In the genomic region with DNA sequence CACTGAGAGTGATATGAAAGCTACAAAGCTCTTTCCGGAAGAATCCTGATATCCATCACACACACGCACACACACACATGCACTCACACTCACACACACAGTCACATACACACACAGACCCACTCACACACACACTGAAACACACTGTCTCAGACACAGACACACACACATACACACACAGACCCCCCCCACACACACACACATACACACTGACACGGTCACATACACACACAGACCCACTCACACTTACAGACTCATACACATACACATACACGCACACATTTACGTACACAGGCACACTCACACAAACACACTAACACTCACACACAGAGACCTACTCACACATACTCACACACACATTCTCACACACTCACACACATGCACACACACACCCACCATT, we compare ENCODE assay signal across 27 cellular contexts. TPM values are rescaled to one million over a fixed set of nuclear protein-coding genes. Genes with fewer than 3 reads are reported as not detected.
DNase-seq lines count a peak whose midpoint lies in the region; ATAC-seq, FAIRE-seq and TF ChIP-seq lines count a peak whose summit lies in the region.
"Had no signal": no experiment of that assay in that cellular context is flagged by ENCODE, and none has a peak within 500 bp of the region (broad histone marks: within the 10 kb centered on the region; RNA-seq: fewer than 3 reads in every experiment).

No MANE protein-coding gene starts in this region.

- CTCF ChIA-PET in GM12878 (lab: Yijun Ruan, JAX), result interaction anchor here (0.8 to 2.9 kb wide), 8 partner anchors 10 to 783 kb away, joined by 3 to 14 read pairs (median 5); no protein-coding TSS in a partner anchor

- H3K9ac ChIP-seq in GM12878 (ENCODE audit: control insufficient read depth, insufficient read depth, low read length) (no peak overlapping the region), neural progenitor cell (no peak overlapping the region)
- H3K9ac ChIP-seq: BLaER1 treated with 17β-estradiol and CSF1 and Interleukin-3, amounts not matched to agents 10 nM and 100 nM; GM23248 had no signal

- no peak overlapping the region for H3K27ac ChIP-seq in GM12878 (ENCODE audit: control insufficient read depth, insufficient read depth)
- no peak overlapping the region for H3K27ac ChIP-seq in neural progenitor cell
- no peak overlapping the region for H3K27ac ChIP-seq in upper lobe of left lung
- H3K27ac ChIP-seq: BLaER1 treated with 17β-estradiol and CSF1 and Interleukin-3, amounts not matched to agents 10 nM and 100 nM; GM23248; HL-60; SJSA1 had no signal

- no peak for DNase-seq in H54 (ENCODE audit: insufficient read length, low spot score)
- DNase-seq in GM12878 (ENCODE audit: low read depth, low spot score), result no peak
- no peak for DNase-seq in neural progenitor cell (ENCODE audit: low spot score)
- no peak for DNase-seq in urothelium cell line (ENCODE audit: low spot score)
- DNase-seq in upper lobe of left lung, result no peak
- DNase-seq: CD4-positive, alpha-beta T cell; COR-L47; DMS53; GM23248; Kasumi-1; NCI-H1092 treated with DMSO at 0.1 percent for 48 hours; NCI-H1436; NCI-H187; NCI-H2081 treated with DMSO at 0.1 percent for 48 hours; NCI-H2171; NCI-H226; NCI-H510A; NCI-H69; Right ventricle myocardium superior; RPMI8226 had no signal

- no peak for TF ChIP-seq POLR2A in H54 (IDR thresholded peaks at IDR 0.05; ENCODE audit: low read depth, low read length)
- TF ChIP-seq POLR2A in GM12878 (IDR thresholded peaks at IDR 0.05; ENCODE audit: low read depth, low read length), result no peak
- TF ChIP-seq POLR2A in upper lobe of left lung (IDR thresholded peaks at IDR 0.05), result no peak

- H3K4me3 ChIP-seq in GM12878 (no peak overlapping the region), neural progenitor cell (no peak overlapping the region), upper lobe of left lung (no peak overlapping the region)
- H3K4me3 ChIP-seq: BLaER1 treated with 17β-estradiol and CSF1 and Interleukin-3, amounts not matched to agents 10 nM and 100 nM; GM23248; HAP-1; SJSA1 had no signal

- TF ChIP-seq EP300 in GM12878 (IDR thresholded peaks at IDR 0.05; ENCODE audit: borderline replicate concordance in 1 of 2, control insufficient read depth in 1 of 2, low read depth in 2 of 2, low read length in 2 of 2), result no peak
- TF ChIP-seq EP300 in upper lobe of left lung (IDR thresholded peaks at IDR 0.05), result no peak

- no peak for TF ChIP-seq RAD21 in GM12878 (IDR thresholded peaks at IDR 0.05; ENCODE audit: insufficient read depth, low read depth, low read length)

- in situ Hi-C loops in GM12878 (cut with MboI), result loop anchor here (5.0 kb wide), 1 partner anchor 949 kb away; no protein-coding TSS in a partner anchor

- no TSS peak for BruUV-seq in GM12878 (replicated peaks; lab: Mats Ljungman, UMichigan)

- WGBS in GM12878 (ENCODE audit: insufficient coverage, insufficient replicate concordance, low lambda C conversion rate, missing lambda C conversion rate), result 87% methylated on average over 4 of the region's 5 CpGs
- 86 to 95% methylated on average over 5 of the region's 5 CpGs for whole genome bisulfite sequencing in upper lobe of left lung, 2 donors

- peak overlapping the region; percentile 0 for H3K27ac Mint-ChIP-seq in neural progenitor cell
- H3K27ac Mint-ChIP-seq: CD4-positive, alpha-beta T cell had no signal

- H3K4me1 Mint-ChIP-seq in neural progenitor cell, result no peaks in the 10 kb centered on the region

- RAD21 ChIA-PET in GM12878 (lab: Charles Lee; ENCODE audit: unreplicated experiment), result interaction anchor here (1.0 to 1.1 kb wide), 2 partner anchors 102 to 738 kb away, joined by 3 to 4 read pairs; no protein-coding TSS in a partner anchor

- no peak overlapping the region for H3K4me3 Mint-ChIP-seq in neural progenitor cell
- H3K4me3 Mint-ChIP-seq: CD4-positive, alpha-beta T cell had no signal

- FAIRE-seq in H54 (lab: Jason Lieb, UNC) (peak; percentile 88), GM12878 (lab: Jason Lieb, UNC) (no peak), urothelium cell line (lab: Jason Lieb, UNC) (peak; percentile 82)
- FAIRE-seq: G401.6 had no signal

- H3K4me2 ChIP-seq in GM12878 (ENCODE audit: control insufficient read depth, insufficient read depth) (no peak overlapping the region), neural progenitor cell (no peak overlapping the region)
- H3K4me2 ChIP-seq: BLaER1 treated with 17β-estradiol and CSF1 and Interleukin-3, amounts not matched to agents 10 nM and 100 nM had no signal

- H3K27me3 ChIP-seq in GM12878 (replicated peaks in 1 of 2; ENCODE audit: control insufficient read depth in 2 of 2, insufficient read depth in 2 of 2, low read length in 1 of 2), result no peaks in the 10 kb centered on the region
- H3K27me3 ChIP-seq in neural progenitor cell, result no peaks in the 10 kb centered on the region
- H3K27me3 ChIP-seq in upper lobe of left lung, result no peaks in the 10 kb centered on the region
- H3K27me3 ChIP-seq: BLaER1 treated with 17β-estradiol and CSF1 and Interleukin-3, amounts not matched to agents 10 nM and 100 nM had no signal

- H3K4me1 ChIP-seq in GM12878 (ENCODE audit: control insufficient read depth, insufficient read depth, low read length), result no peaks in the 10 kb centered on the region
- no peaks in the 10 kb centered on the region for H3K4me1 ChIP-seq in neural progenitor cell
- peaks cover 0 to 8% (median 0%) of the 10 kb centered on the region in 4 donors for H3K4me1 ChIP-seq in upper lobe of left lung
- H3K4me1 ChIP-seq: BLaER1 treated with 17β-estradiol and CSF1 and Interleukin-3, amounts not matched to agents 10 nM and 100 nM; HAP-1 had no signal

- no peaks in the 10 kb centered on the region for H3K9me3 Mint-ChIP-seq in neural progenitor cell
- H3K9me3 Mint-ChIP-seq: CD4-positive, alpha-beta T cell had no signal

- no peaks in the 10 kb centered on the region for H3F3A ChIP-seq in neural progenitor cell (ENCODE audit: low read depth)

- no peaks in the 10 kb centered on the region for H3K36me3 Mint-ChIP-seq in neural progenitor cell

- intact Hi-C loops in GM12878 (cut with micrococcal nuclease; ENCODE audit: unreplicated experiment), result no loop called here

- SMC1A ChIA-PET in GM12878 (lab: Charles Lee; ENCODE audit: uncharacterized antibody, unreplicated experiment), result interaction anchor here (1.4 to 1.5 kb wide), 2 partner anchors 8 to 738 kb away, joined by 4 to 6 read pairs; no protein-coding TSS in a partner anchor

- H3K79me2 ChIP-seq in GM12878 (ENCODE audit: control insufficient read depth, insufficient read depth, low read length), result no peaks in the 10 kb centered on the region
- H3K79me2 ChIP-seq in neural progenitor cell (ENCODE audit: low read depth), result no peaks in the 10 kb centered on the region

- H2AFZ ChIP-seq in GM12878 (ENCODE audit: control insufficient read depth, low read depth, low read length), result no peak overlapping the region
- no peak overlapping the region for H2AFZ ChIP-seq in neural progenitor cell (replicated peaks)
- H2AFZ ChIP-seq: GM23248 had no signal

- no peak for ATAC-seq in GM12878
- ATAC-seq in GM21360 (IDR thresholded peaks at IDR 0.05; ENCODE audit: unreplicated experiment), result no peak
- ATAC-seq in upper lobe of left lung (ENCODE audit: low FRiP score in 2 of 2), result no peak
- no peak for ATAC-seq in HG03378 (IDR thresholded peaks at IDR 0.05; ENCODE audit: unreplicated experiment)

- no peaks in the 10 kb centered on the region for H4K20me1 ChIP-seq in GM12878 (ENCODE audit: control insufficient read depth, insufficient read depth)
- no peaks in the 10 kb centered on the region for H4K20me1 ChIP-seq in neural progenitor cell (ENCODE audit: low read depth)
- H4K20me1 ChIP-seq: BLaER1 treated with 17β-estradiol and CSF1 and Interleukin-3, amounts not matched to agents 10 nM and 100 nM had no signal

- POLR2A ChIA-PET in GM12878 (lab: Charles Lee), result no interaction called here

- H3K9me3 ChIP-seq in GM12878 (replicated peaks; ENCODE audit: control insufficient read depth, insufficient read depth, low read length), result no peaks in the 10 kb centered on the region
- H3K9me3 ChIP-seq in neural progenitor cell (ENCODE audit: low read depth), result no peaks in the 10 kb centered on the region
- peaks cover 0 to 4% (median 2%) of the 10 kb centered on the region in 4 donors for H3K9me3 ChIP-seq in upper lobe of left lung
- H3K9me3 ChIP-seq: HAP-1 had no signal

- TF ChIP-seq CTCF in GM12878 (IDR thresholded peaks at IDR 0.05 in 2 of 3, conservative IDR thresholded peaks at IDR 0.05 in 1 of 3; ENCODE audit: control insufficient read depth in 2 of 3, extremely low read depth in 1 of 3, insufficient read depth in 1 of 3, low read depth in 3 of 3, low read length in 3 of 3) (no peak), neural progenitor cell (IDR thresholded peaks at IDR 0.05) (no peak), upper lobe of left lung (IDR thresholded peaks at IDR 0.05) (no peak)

- H3K27me3 Mint-ChIP-seq in neural progenitor cell (ENCODE audit: insufficient read depth, low read depth), result no peaks in the 10 kb centered on the region

- H3K36me3 ChIP-seq in GM12878 (ENCODE audit: control insufficient read depth in 2 of 2, insufficient read depth in 2 of 2, low read length in 1 of 2) (no peaks in the 10 kb centered on the region), neural progenitor cell (no peaks in the 10 kb centered on the region), upper lobe of left lung (no peaks in the 10 kb centered on the region)
- H3K36me3 ChIP-seq: BLaER1 treated with 17β-estradiol and CSF1 and Interleukin-3, amounts not matched to agents 10 nM and 100 nM; HAP-1; SJSA1 had no signal

TF ChIP-seq in GM12878, 131 proteins besides CTCF, POLR2A, EP300 and RAD21 (continues in another document):
- no peak for TF ChIP-seq TCF12 (IDR thresholded peaks at IDR 0.05; ENCODE audit: low read depth, low read length)

RNA-seq across cellular contexts. Expression of a gene that starts 58.6 kb away (rescaled TPM):
- 18.6 and 19.1 TPM in 2 replicates for total RNA-seq in GM12878 (2013; cell fraction: nucleolus; rRNA removed)
- total RNA-seq in GM12878 (2014; rRNA removed) (7.8 and 10.2 TPM in 2 replicates), GM12878 (2014; rRNA removed; fragmentation: Illumina TruSeq; extraction: Trizol) (12.6 and 12.9 TPM in 2 replicates), GM12878 (2021) (7.7 and 8.3 TPM in 2 replicates), neural progenitor cell (ENCODE audit: low replicate concordance) (8.0 and 16.3 TPM in 2 replicates), upper lobe of left lung (10 to 100 TPM in 2 of 6 donors, 1 to 10 TPM in 4; 6.3 to 22.1 (median 8.5) TPM)
- polyA plus RNA-seq in GM12878 (2011; ENCODE audit: low read depth), result 3.1 TPM
- polyA plus RNA-seq in GM12878 (2011; rRNA removed) (11.0 and 16.6 TPM in 2 replicates), GM12878 (2014; fragmentation: Illumina TruSeq; extraction: Trizol) (15.0 and 20.5 TPM in 2 replicates), GM12878 (2014; fragmentation: Nextera tagmentation; extraction: Ambion mirVana) (1 to 10 TPM; 2.3 to 5.1 TPM), GM12878 (2014; rRNA removed) (8.4 and 8.6 TPM in 2 replicates), GM12878 (2016; fragmentation: Nextera tagmentation; extraction: Ambion mirVana) (1 to 10 TPM; 8.4 to 9.2 TPM)
- 2.8 and 3.5 TPM in 2 replicates for polyA plus RNA-seq in GM12878 (2011; cell fraction: cytosol; rRNA removed)
- polyA plus RNA-seq in GM12878 (2011; cell fraction: nucleus; rRNA removed), result 10.3 and 12.2 TPM in 2 replicates
- polyA plus RNA-seq in GM12878 (2012), result 4.3 and 6.0 TPM in 2 replicates
- polyA minus RNA-seq in GM12878 (2011; rRNA and poly(A)+ RNA removed), result 2.5 and 4.4 TPM in 2 replicates
- 2.5 and 3.1 TPM in 2 replicates for polyA minus RNA-seq in GM12878 (2011; cell fraction: cytosol; rRNA and poly(A)+ RNA removed)
- 2.3 and 3.2 TPM in 2 replicates for polyA minus RNA-seq in GM12878 (2011; cell fraction: nucleus; rRNA and poly(A)+ RNA removed)
